Comparison of ENCODE assay signal across 15 cellular contexts in genomic region chr14:89757313-89757939, GRCh38.
DNase-seq lines count a peak whose midpoint lies in the region; ATAC-seq, FAIRE-seq and TF ChIP-seq lines count a peak whose summit lies in the region.
"Had no signal": no experiment of that assay in that cellular context is flagged by ENCODE, and none has a peak within 500 bp of the region (broad histone marks: within the 10 kb centered on the region; RNA-seq: fewer than 3 reads in every experiment).

No MANE protein-coding gene starts in this region.

- H3K36me3 Mint-ChIP-seq in immature natural killer cell (peaks cover 0 to 15% (median 5%) of the 10 kb centered on the region in 3 donors), mesothelial cell of epicardium (peaks cover 5% of the 10 kb centered on the region)

- H3K4me3 ChIP-seq in A549: no peak overlapping the region
- H3K4me3 ChIP-seq: HAP-1 had no signal

- no peaks in the 10 kb centered on the region for H3K9me3 ChIP-seq in A549
- H3K9me3 ChIP-seq: HAP-1 had no signal

- H3K4me3 Mint-ChIP-seq in immature natural killer cell: peak overlapping the region in 3 of 5 donors; percentile 11 to 31 (median 23)
- no peak overlapping the region for H3K4me3 Mint-ChIP-seq in mesothelial cell of epicardium
- H3K4me3 Mint-ChIP-seq: CD14-positive monocyte, IgD-negative memory B cell had no signal

- H3K4me1 Mint-ChIP-seq in immature natural killer cell: peaks cover 12 to 24% of the 10 kb centered on the region in 2 donors
- peaks cover 12% of the 10 kb centered on the region for H3K4me1 Mint-ChIP-seq in mesothelial cell of epicardium

- no peak for TF ChIP-seq RAD21 in A549 (conservative IDR thresholded peaks at IDR 0.05 in 1 of 2, IDR thresholded peaks at IDR 0.05 in 1 of 2)
- TF ChIP-seq RAD21 in Ishikawa (IDR thresholded peaks at IDR 0.05; ENCODE audit: low read depth): no peak

- CTCF ChIA-PET in A549 (lab: Yijun Ruan, JAX): no interaction called here

- H3K27me3 Mint-ChIP-seq in immature natural killer cell (ENCODE audit: low read depth in 3 of 3): peaks cover 0 to 4% (median 2%) of the 10 kb centered on the region in 3 donors
- no peaks in the 10 kb centered on the region for H3K27me3 Mint-ChIP-seq in mesothelial cell of epicardium (ENCODE audit: low read depth)
- H3K27me3 Mint-ChIP-seq: IgD-negative memory B cell had no signal

- TF ChIP-seq EP300 in A549 (IDR thresholded peaks at IDR 0.05): no peak
- no peak for TF ChIP-seq EP300 in Ishikawa (IDR thresholded peaks at IDR 0.05; ENCODE audit: borderline replicate concordance)

- FAIRE-seq in A549 (lab: Jason Lieb, UNC): no peak
- FAIRE-seq: A204.1, GM12892 had no signal

- H3K4me2 ChIP-seq in A549: no peak overlapping the region

- 13% methylated on average over 5 of the region's 5 CpGs for WGBS in A549 (ENCODE audit: missing lambda C conversion rate)

- no peak for TF ChIP-seq POLR2A in A549 (IDR thresholded peaks at IDR 0.05; ENCODE audit: low read length)

- POLR2A ChIA-PET in A549 (lab: Yijun Ruan, JAX): no interaction called here

- H3K27ac Mint-ChIP-seq in immature natural killer cell (peak overlapping the region in 4 of 6 donors; percentile 32 to 57 (median 43)), mesothelial cell of epicardium (no peak overlapping the region)
- H3K27ac Mint-ChIP-seq: CD14-positive monocyte, IgD-negative memory B cell had no signal

- no peak overlapping the region for H3K27ac ChIP-seq in A549

- DNase-seq in A549 (ENCODE audit: low read depth in 1 of 2, low spot score in 1 of 2) (no peak), astrocyte of the hippocampus (ENCODE audit: low read depth, low spot score) (peak; percentile 74), immature natural killer cell (peak; percentile 25 to 38 (median 28)), mesothelial cell of epicardium (ENCODE audit: low spot score in 2 of 2, unreplicated experiment in 2 of 2) (no peak), GF-D8 (lab: John Stamatoyannopoulos, UW) (no peak)
- no peak for DNase-seq in activated effector memory CD4-positive, alpha-beta T cell treated with Interleukin-2 at 50 U/mL for 16 hours
- DNase-seq: Calu3, DMS 273 treated with DMSO at 0.1 percent for 48 hours, GOT3 had no signal

- H3K9me3 Mint-ChIP-seq in immature natural killer cell (peaks cover 0 to 6% (median 0%) of the 10 kb centered on the region in 6 donors), mesothelial cell of epicardium (peaks cover 20% of the 10 kb centered on the region)

- no peaks in the 10 kb centered on the region for H3K4me1 ChIP-seq in A549
- H3K4me1 ChIP-seq: HAP-1 had no signal

- no peak for TF ChIP-seq CTCF in A549 (IDR thresholded peaks at IDR 0.05)
- TF ChIP-seq CTCF in mesothelial cell of epicardium (IDR thresholded peaks at IDR 0.05; ENCODE audit: unreplicated experiment): no peak

- no peak for ATAC-seq in A549

TF ChIP-seq in A549, 52 proteins besides CTCF, POLR2A, EP300 and RAD21:
- TF ChIP-seq MAFK (IDR thresholded peaks at IDR 0.05; ENCODE audit: partially characterized antibody) (no peak), CEBPB (IDR thresholded peaks at IDR 0.05) (peak; percentile 29 to 48; a peak in 2 of 4 replicates)

TF ChIP-seq in Ishikawa, 13 proteins besides CTCF, POLR2A, EP300 and RAD21:
- 0 out of 2 replicates have a peak, but pooled peaks have one; percentile 24 for TF ChIP-seq CEBPB (IDR thresholded peaks at IDR 0.05)
- no peak for TF ChIP-seq CREB1 (IDR thresholded peaks at IDR 0.05; ENCODE audit: low read depth)
TF ChIP-seq in Ishikawa: peak in this region for 1.

Comparison
In these comparisons a context has a peak if more than half of its experiments do, and no peak if none do; other contexts are left out.
1. DNase-seq: peak in astrocyte of the hippocampus (single experiment) and immature natural killer cell (3 of 3); none in A549 (0 of 2), activated effector memory CD4-positive, alpha-beta T cell treated with Interleukin-2 at 50 U/mL for 16 hours (single experiment), mesothelial cell of epicardium (0 of 2) and GF-D8 (single experiment).